ENCODE assay signal across 8 cellular contexts in the genomic region with DNA sequence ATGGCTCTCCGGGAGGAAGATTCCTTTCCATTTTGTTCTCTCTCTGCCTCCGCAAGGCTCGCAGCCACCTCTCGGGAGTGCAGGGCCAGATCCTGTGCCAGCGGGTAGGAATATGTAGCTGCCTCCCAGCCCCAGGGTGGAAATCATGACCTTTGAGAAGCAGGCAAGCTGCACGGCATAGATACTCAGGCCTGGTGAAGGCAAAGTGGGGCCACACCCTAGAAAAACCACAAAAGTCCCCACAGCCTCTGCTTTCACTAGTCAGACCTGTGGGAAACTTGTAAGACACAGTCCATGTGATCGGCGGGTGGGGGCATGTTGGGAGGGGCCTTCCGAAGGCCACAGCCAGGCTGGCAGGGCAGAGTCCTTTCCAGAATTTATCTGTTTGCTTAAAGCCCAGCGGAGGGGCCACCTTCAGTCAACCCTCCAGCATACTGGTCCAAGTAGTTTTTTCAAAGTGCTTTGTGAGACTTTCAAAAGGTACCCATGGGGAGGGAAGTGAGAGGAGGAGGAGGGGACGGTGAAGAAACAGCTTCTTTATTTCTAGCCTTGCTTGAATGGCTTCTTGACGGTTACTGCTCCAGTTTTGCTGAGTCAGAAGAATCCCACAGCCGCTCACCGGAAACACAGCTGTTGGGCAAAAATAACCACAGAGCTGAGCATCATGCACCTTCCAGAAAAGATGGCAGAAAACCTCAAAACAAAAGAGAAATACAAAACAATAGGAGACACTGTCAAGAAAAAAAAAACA. TPM values are rescaled to one million over a fixed set of nuclear protein-coding genes. Genes with fewer than 3 reads are reported as not detected.
DNase-seq lines count a peak whose midpoint lies in the region; ATAC-seq and TF ChIP-seq lines count a peak whose summit lies in the region.

TSS of gene MAP1LC3B2 (plus strand) at position 52 of the 751 bp plus-strand sequence. CDS start 16,562 bp downstream, outside the sequence.

- peak within 1 kb of the TSS; percentile 66 for H3K4me2 ChIP-seq in DND-41 (ENCODE audit: insufficient read depth, low read length)
- peak within 1 kb of the TSS; percentile 66 for H3K4me2 ChIP-seq in KMS-11
- no peak within 1 kb of the TSS for H3K4me2 ChIP-seq in mesendoderm (ENCODE audit: low read length)

- DNase-seq in DND-41 (peak; percentile 95), dorsolateral prefrontal cortex (peak in 8 of 10 donors; percentile 35 to 67 (median 57)), mesendoderm (no peak), NCI-H2081 treated with DMSO at 0.1 percent for 48 hours (lab: John Stamatoyannopoulos, UW) (no peak)
- peak; percentile 79 for DNase-seq in activated CD4-positive, alpha-beta T cell treated with anti-CD3 and anti-CD28 coated beads for 48 hours
- DNase-seq in stimulated activated CD8-positive, alpha-beta memory T cell treated with anti-CD3 and anti-CD28 coated beads, Interleukin-15, amount 100 ng/mL, for 24 hours (ENCODE audit: low read depth), result peak; percentile 41

- peak within 1 kb of the TSS; percentile 52 for H3K56ac ChIP-seq in mesendoderm (ENCODE audit: low read length)

- no peak within 1 kb of the TSS for H3K4ac ChIP-seq in mesendoderm (ENCODE audit: low read depth, low read length)

- H4K5ac ChIP-seq in mesendoderm (ENCODE audit: low read length), result no peak within 1 kb of the TSS

- peaks cover 9% of the 10 kb centered on the region for H3K9me3 ChIP-seq in DND-41 (ENCODE audit: insufficient read depth, low read length, severe bottlenecking)

- H2AFZ ChIP-seq in DND-41 (ENCODE audit: low read depth, low read length) (peak within 1 kb of the TSS; percentile 78), KMS-11 (ENCODE audit: low read depth) (peak within 1 kb of the TSS; percentile 58)

- H3K27me3 ChIP-seq in DND-41 (ENCODE audit: insufficient read depth, low read length, poor library complexity) (no peaks in the 10 kb centered on the region), KMS-11 (ENCODE audit: insufficient read depth, low read depth) (no peaks in the 10 kb centered on the region), dorsolateral prefrontal cortex (no peaks in the 10 kb centered on the region), mesendoderm (ENCODE audit: insufficient read depth, low read length, poor library complexity) (no peaks in the 10 kb centered on the region)

- no peak within 1 kb of the TSS for H4K8ac ChIP-seq in mesendoderm (ENCODE audit: low read depth, low read length)

- H3K4me1 ChIP-seq in DND-41 (ENCODE audit: insufficient read depth, low read length) (peaks cover 49% of the 10 kb centered on the region), KMS-11 (ENCODE audit: low read depth, poor library complexity, severe bottlenecking) (peaks cover 39% of the 10 kb centered on the region), mesendoderm (ENCODE audit: control insufficient read depth, low read depth, low read length) (no peaks in the 10 kb centered on the region)

- H3K18ac ChIP-seq in mesendoderm (ENCODE audit: low read length), result peak within 1 kb of the TSS; percentile 69

- H3K9ac ChIP-seq in DND-41 (ENCODE audit: low read depth, low read length) (peak within 1 kb of the TSS; percentile 70), KMS-11 (peak within 1 kb of the TSS; percentile 64; the same call in 1 of the 2 replicates), mesendoderm (ENCODE audit: low read length) (no peak within 1 kb of the TSS)

- H3K36me3 ChIP-seq in DND-41 (ENCODE audit: insufficient read depth, low read length) (no peaks in the 10 kb centered on the region), KMS-11 (ENCODE audit: insufficient read depth) (no peaks in the 10 kb centered on the region), mesendoderm (ENCODE audit: control insufficient read depth, insufficient read depth, low read length) (no peaks in the 10 kb centered on the region)

- H2BK120ac ChIP-seq in mesendoderm (ENCODE audit: low read depth, low read length), result peak within 1 kb of the TSS; percentile 83

- H3K79me2 ChIP-seq in DND-41 (ENCODE audit: insufficient read depth, low read length), result peaks cover 6% of the 10 kb centered on the region; the same call in 1 of the 2 replicates
- H3K79me2 ChIP-seq in KMS-11 (ENCODE audit: insufficient read depth, low read depth), result no peaks in the 10 kb centered on the region
- no peaks in the 10 kb centered on the region for H3K79me2 ChIP-seq in mesendoderm (ENCODE audit: control insufficient read depth, insufficient read depth, low read length)

- no CpG with 5 or more reads among the region's 14 CpGs for WGBS in mesendoderm (ENCODE audit: extremely low coverage, insufficient coverage, low lambda C conversion rate)

- no peak within 1 kb of the TSS for H2AK5ac ChIP-seq in mesendoderm (ENCODE audit: low read length)

- no peaks in the 10 kb centered on the region for H3K79me1 ChIP-seq in mesendoderm (ENCODE audit: low read length)

- H3K23ac ChIP-seq in mesendoderm (ENCODE audit: low read length), result no peak within 1 kb of the TSS

- peak within 1 kb of the TSS; percentile 39 for H2BK15ac ChIP-seq in mesendoderm (replicated peaks; ENCODE audit: low read depth)

- ATAC-seq in DND-41 (ENCODE audit: insufficient read depth, low read depth) (peak; percentile 86), GM21619 (IDR thresholded peaks at IDR 0.05; ENCODE audit: unreplicated experiment) (peak; percentile 82)

- intact Hi-C loops in dorsolateral prefrontal cortex (cut with DNase I), result loop anchor here in 1 of 2 donors (1.0 kb wide), 1 partner anchor 283 kb away; no protein-coding TSS in a partner anchor

- no peaks in the 10 kb centered on the region for H4K20me1 ChIP-seq in DND-41 (ENCODE audit: insufficient read depth, low read length)
- H4K20me1 ChIP-seq in KMS-11 (ENCODE audit: insufficient read depth), result no peaks in the 10 kb centered on the region

- no peak for TF ChIP-seq CTCF in DND-41 (IDR thresholded peaks at IDR 0.05; ENCODE audit: borderline replicate concordance, extremely low read depth, low read length, poor library complexity, severe bottlenecking)
- no peak for TF ChIP-seq CTCF in KMS-11 (conservative IDR thresholded peaks at IDR 0.05; ENCODE audit: low read depth, low read length)
- no peak for TF ChIP-seq CTCF in dorsolateral prefrontal cortex (IDR thresholded peaks at IDR 0.05 in 54 of 56, conservative IDR thresholded peaks at IDR 0.05 in 2 of 56; ENCODE audit: low read depth in 1 of 56, partially characterized antibody in 56 of 56)

- H3K4me3 ChIP-seq in DND-41 (ENCODE audit: low read depth in 1 of 2, low read length in 2 of 2), result peak within 1 kb of the TSS in 1 of 2 experiments; percentile 53; a peak in 2 of 4 replicates
- H3K4me3 ChIP-seq in KMS-11 (IDR thresholded peaks at IDR 0.05; ENCODE audit: insufficient read depth, low read depth, low read length), result no peak within 1 kb of the TSS
- peak within 1 kb of the TSS in 7 of 59 donors; percentile 1 to 37 (median 17) for H3K4me3 ChIP-seq in dorsolateral prefrontal cortex
- no peak within 1 kb of the TSS for H3K4me3 ChIP-seq in mesendoderm (ENCODE audit: low read length)

- no peak within 1 kb of the TSS for H2BK5ac ChIP-seq in mesendoderm (ENCODE audit: low read length)

- H3K27ac ChIP-seq in DND-41 (ENCODE audit: low read length) (peak within 1 kb of the TSS; percentile 99), KMS-11 (peak within 1 kb of the TSS; percentile 85), dorsolateral prefrontal cortex (peak within 1 kb of the TSS in 57 of 59 donors; percentile 5 to 89 (median 77)), mesendoderm (ENCODE audit: low read depth, low read length) (no peak within 1 kb of the TSS)

RNA-seq across cellular contexts. Expression of gene MAP1LC3B2, which starts in this region (rescaled TPM):
- 10 to 100 TPM in 17 of 120 experiments, 1 to 10 TPM in 103; 1.7 to 16.3 (median 6.4) TPM for total RNA-seq in dorsolateral prefrontal cortex
- 0.20 TPM for polyA plus RNA-seq in mesendoderm (2013, experiment 1 of 2)
- not detected for polyA plus RNA-seq in mesendoderm (2013, experiment 2 of 2)

Comparison
In these comparisons a context has a peak if more than half of its experiments do, and no peak if none do; other contexts are left out.
1. DNase-seq: peak in DND-41 (single experiment), activated CD4-positive, alpha-beta T cell treated with anti-CD3 and anti-CD28 coated beads for 48 hours (single experiment), dorsolateral prefrontal cortex (8 of 10) and stimulated activated CD8-positive, alpha-beta memory T cell treated with anti-CD3 and anti-CD28 coated beads, Interleukin-15, amount 100 ng/mL, for 24 hours (single experiment); none in mesendoderm (single experiment) and NCI-H2081 treated with DMSO at 0.1 percent for 48 hours (single experiment).